Comparison of ENCODE assay signal across 17 cellular contexts in genomic region chr14:61616524-61617185, GRCh38.
A peak's percentile ranks its signal among the peaks of the same experiment; 100 is the strongest.
DNase-seq lines count a peak whose midpoint lies in the region; ATAC-seq and TF ChIP-seq lines count a peak whose summit lies in the region.
"Had no signal": no experiment of that assay in that cellular context is flagged by ENCODE, and none has a peak within 500 bp of the region (broad histone marks: within the 10 kb centered on the region; RNA-seq: fewer than 3 reads in every experiment).

No MANE protein-coding gene starts in this region.

- H3K27ac Mint-ChIP-seq in HFFc6: peak overlapping the region; percentile 81
- H3K27ac Mint-ChIP-seq: stimulated activated memory B cell treated with anti-CD40 and anti-IgM and Interleukin-4, amounts not matched to agents 10 μg/mL and 1 μg/mL and 100 μg/mL, for 72 hours had no signal

- H3K9me3 Mint-ChIP-seq in HFFc6: no peaks in the 10 kb centered on the region
- H3K9me3 Mint-ChIP-seq: stimulated activated memory B cell treated with anti-CD40 and anti-IgM and Interleukin-4, amounts not matched to agents 10 μg/mL and 1 μg/mL and 100 μg/mL, for 72 hours had no signal

- H3K27me3 ChIP-seq in ACC112 (ENCODE audit: insufficient read depth, low read length): no peaks in the 10 kb centered on the region
- no peaks in the 10 kb centered on the region for H3K27me3 ChIP-seq in gastroesophageal sphincter
- H3K27me3 ChIP-seq: pancreas had no signal

- TF ChIP-seq CTCF in HFFc6 (IDR thresholded peaks at IDR 0.05) (no peak), gastroesophageal sphincter (IDR thresholded peaks at IDR 0.05) (no peak), GM13976 (IDR thresholded peaks at IDR 0.05; ENCODE audit: borderline replicate concordance, control extremely low read depth, extremely low read depth, insufficient read depth, missing control alignments) (no peak)

- H3K36me3 Mint-ChIP-seq in HFFc6 (ENCODE audit: low read depth): no peaks in the 10 kb centered on the region
- H3K36me3 Mint-ChIP-seq: stimulated activated memory B cell treated with anti-CD40 and anti-IgM and Interleukin-4, amounts not matched to agents 10 μg/mL and 1 μg/mL and 100 μg/mL, for 72 hours had no signal

- no peaks in the 10 kb centered on the region for H3K36me3 ChIP-seq in ACC112 (ENCODE audit: insufficient read depth, low read length)
- no peaks in the 10 kb centered on the region for H3K36me3 ChIP-seq in gastroesophageal sphincter
- H3K36me3 ChIP-seq: pancreas had no signal

- H3K4me3 ChIP-seq in ACC112 (ENCODE audit: low read depth, low read length): peak overlapping the region; percentile 46
- no peak overlapping the region for H3K4me3 ChIP-seq in gastroesophageal sphincter
- H3K4me3 ChIP-seq: lung, pancreas had no signal

- H3K27ac ChIP-seq in ACC112 (ENCODE audit: low read depth, low read length) (peak overlapping the region; percentile 83), gastroesophageal sphincter (peak overlapping the region in 1 of 4 donors; percentile 65)

- ATAC-seq in gastroesophageal sphincter (peak; percentile 22), HG03135 (IDR thresholded peaks at IDR 0.05; ENCODE audit: unreplicated experiment) (no peak), GM21528 (IDR thresholded peaks at IDR 0.05; ENCODE audit: low FRiP score, unreplicated experiment) (no peak)
- ATAC-seq: HCT116; stimulated activated memory B cell treated with anti-CD40 and anti-IgM and Interleukin-4, amounts not matched to agents 10 μg/mL and 1 μg/mL and 100 μg/mL, for 72 hours had no signal

- peak overlapping the region; percentile 45 for H2AFZ ChIP-seq in ACC112 (ENCODE audit: low read length, unreplicated experiment)

- peaks cover 79% of the 10 kb centered on the region for H3K4me1 ChIP-seq in ACC112 (ENCODE audit: control insufficient read depth, insufficient read depth, low read length, unreplicated experiment)
- peaks cover 0 to 34% (median 6%) of the 10 kb centered on the region in 3 donors for H3K4me1 ChIP-seq in gastroesophageal sphincter
- H3K4me1 ChIP-seq: pancreas had no signal

- DNase-seq in HFFc6: peak; percentile 73
- peak; percentile 86 for DNase-seq in amniotic epithelial cell (ENCODE audit: low read depth)
- DNase-seq in DMS153 treated with DMSO at 0.1 percent for 48 hours (lab: John Stamatoyannopoulos, UW; ENCODE audit: unreplicated experiment): no peak
- no peak for DNase-seq in GM13976 (ENCODE audit: low spot score)
- DNase-seq: activated CD8-positive, alpha-beta memory T cell treated with anti-CD3 and anti-CD28 coated beads, Interleukin-2, amount 50 U/mL, for 48 hours; DND-41; NCI-H1417; NCI-H524; pancreas; SIG-M5 had no signal

- no peaks in the 10 kb centered on the region for H3K9me3 ChIP-seq in gastroesophageal sphincter
- H3K9me3 ChIP-seq: pancreas had no signal

- H3K27me3 Mint-ChIP-seq in HFFc6 (ENCODE audit: insufficient read depth): no peaks in the 10 kb centered on the region
- H3K27me3 Mint-ChIP-seq: stimulated activated memory B cell treated with anti-CD40 and anti-IgM and Interleukin-4, amounts not matched to agents 10 μg/mL and 1 μg/mL and 100 μg/mL, for 72 hours had no signal

- H3K4me3 Mint-ChIP-seq in HFFc6: peak overlapping the region; percentile 41
- H3K4me3 Mint-ChIP-seq: stimulated activated memory B cell treated with anti-CD40 and anti-IgM and Interleukin-4, amounts not matched to agents 10 μg/mL and 1 μg/mL and 100 μg/mL, for 72 hours had no signal

- TF ChIP-seq EP300 in gastroesophageal sphincter (IDR thresholded peaks at IDR 0.05): no peak

- no peak for TF ChIP-seq POLR2A in gastroesophageal sphincter (IDR thresholded peaks at IDR 0.05)

- H3K79me2 ChIP-seq in ACC112 (ENCODE audit: control insufficient read depth, insufficient read depth, low read length, unreplicated experiment): peaks cover 30% of the 10 kb centered on the region

- in situ Hi-C loops in GM13976 (cut with MboI; ENCODE audit: low sequenced_read_pairs, unreplicated experiment): no loop called here

- peaks cover 56% of the 10 kb centered on the region for H3K4me1 Mint-ChIP-seq in HFFc6 (ENCODE audit: low read depth)
- H3K4me1 Mint-ChIP-seq: stimulated activated memory B cell treated with anti-CD40 and anti-IgM and Interleukin-4, amounts not matched to agents 10 μg/mL and 1 μg/mL and 100 μg/mL, for 72 hours had no signal

- WGBS in gastroesophageal sphincter (ENCODE audit: low coverage in 1 of 2), 2 donors: 47 to 52% methylated on average over 4 of the region's 4 CpGs

Comparison
In these comparisons a context has a peak if more than half of its experiments do, and no peak if none do; other contexts are left out.
1. DNase-seq: peak in HFFc6 (single experiment) and amniotic epithelial cell (single experiment); none in DMS153 treated with DMSO at 0.1 percent for 48 hours (single experiment) and GM13976 (single experiment).